13 cellular contexts compared by ENCODE assay signal in genomic region chr14:66140213-66140918, GRCh38.
DNase-seq lines count a peak whose midpoint lies in the region; ATAC-seq and TF ChIP-seq lines count a peak whose summit lies in the region.
"Had no signal": no experiment of that assay in that cellular context is flagged by ENCODE, and none has a peak within 500 bp of the region (broad histone marks: within the 10 kb centered on the region; RNA-seq: fewer than 3 reads in every experiment).

No MANE protein-coding gene starts in this region.

- H3K4me2 ChIP-seq in Loucy (ENCODE audit: low read depth, low read length, poor library complexity, severe bottlenecking): no peak overlapping the region

- H3K9me2 ChIP-seq in Loucy (replicated peaks; ENCODE audit: low read depth, low read length): no peaks in the 10 kb centered on the region

- H3K36me3 ChIP-seq in Loucy (ENCODE audit: insufficient read depth, low read length): no peaks in the 10 kb centered on the region
- no peaks in the 10 kb centered on the region for H3K36me3 ChIP-seq in naive thymus-derived CD4-positive, alpha-beta T cell (ENCODE audit: control insufficient read depth in 2 of 3, insufficient read depth in 3 of 3, low read length in 3 of 3)
- H3K36me3 ChIP-seq in left lung: no peaks in the 10 kb centered on the region
- H3K36me3 ChIP-seq in stomach: no peaks in the 10 kb centered on the region

- no peak overlapping the region for H3K4me3 ChIP-seq in Loucy (ENCODE audit: low read length, poor library complexity, severe bottlenecking)
- H3K4me3 ChIP-seq in naive thymus-derived CD4-positive, alpha-beta T cell (ENCODE audit: low read length): no peak overlapping the region
- no peak overlapping the region for H3K4me3 ChIP-seq in left lung
- no peak overlapping the region for H3K4me3 ChIP-seq in stomach
- H3K4me3 ChIP-seq: skin epidermis had no signal

- H3K27me3 Mint-ChIP-seq in naive thymus-derived CD4-positive, alpha-beta T cell: peaks cover 0 to 21% (median 15%) of the 10 kb centered on the region in 5 donors
- peaks cover 10% of the 10 kb centered on the region for H3K27me3 Mint-ChIP-seq in T-helper 2 cell treated with Interferon-gamma antibody and Interleukin-4, amounts not matched to agents 5 μg/mL and 100 μg/mL, for 36 hours (ENCODE audit: low read depth)

- no peaks in the 10 kb centered on the region for H3K79me2 ChIP-seq in Loucy (ENCODE audit: insufficient read depth, low read length)

- no peaks in the 10 kb centered on the region for H4K20me1 ChIP-seq in Loucy (ENCODE audit: insufficient read depth, low read length, poor library complexity, severe bottlenecking)

- H3K9ac ChIP-seq in Loucy (ENCODE audit: low read depth, low read length, poor library complexity, severe bottlenecking): no peak overlapping the region

- DNase-seq in naive thymus-derived CD4-positive, alpha-beta T cell: peak in 1 of 9 donors; percentile 5
- DNase-seq in left lung (no peak), stomach (no peak), NCI-H2227 (lab: John Stamatoyannopoulos, UW; ENCODE audit: unreplicated experiment) (no peak)
- DNase-seq in T-helper 2 cell treated with Interferon-gamma antibody and Interleukin-4, amounts not matched to agents 5 μg/mL and 100 μg/mL, for 36 hours (ENCODE audit: low spot score): no peak
- DNase-seq: DMS53, SW 1271 had no signal

- POLR2A ChIA-PET in naive thymus-derived CD4-positive, alpha-beta T cell (lab: Charles Lee): interaction anchor here (0.6 kb wide), 1 partner anchor 37 kb away, joined by 3 read pairs; no protein-coding TSS in a partner anchor

- TF ChIP-seq CTCF in Loucy (conservative IDR thresholded peaks at IDR 0.05; ENCODE audit: low read length) (no peak), left lung (IDR thresholded peaks at IDR 0.05) (no peak), stomach (IDR thresholded peaks at IDR 0.05) (no peak)

- H3K9me3 ChIP-seq in Loucy (ENCODE audit: insufficient read depth, low read depth, low read length): no peaks in the 10 kb centered on the region
- H3K9me3 ChIP-seq in naive thymus-derived CD4-positive, alpha-beta T cell (ENCODE audit: control insufficient read depth in 2 of 3, low read length in 3 of 3): no peaks in the 10 kb centered on the region
- no peaks in the 10 kb centered on the region for H3K9me3 ChIP-seq in left lung
- H3K9me3 ChIP-seq in stomach: no peaks in the 10 kb centered on the region

- H3K9me3 Mint-ChIP-seq in naive thymus-derived CD4-positive, alpha-beta T cell: peaks cover 0 to 6% (median 2%) of the 10 kb centered on the region in 11 donors
- H3K9me3 Mint-ChIP-seq in T-helper 2 cell treated with Interferon-gamma antibody and Interleukin-4, amounts not matched to agents 5 μg/mL and 100 μg/mL, for 36 hours: no peaks in the 10 kb centered on the region

- peak overlapping the region; percentile 50 for H2AFZ ChIP-seq in Loucy (ENCODE audit: low read length)

- H3K4me1 ChIP-seq in Loucy (ENCODE audit: insufficient read depth, low read length, poor library complexity, severe bottlenecking): peaks cover 10% of the 10 kb centered on the region
- peaks cover 0 to 12% of the 10 kb centered on the region in 2 donors for H3K4me1 ChIP-seq in naive thymus-derived CD4-positive, alpha-beta T cell (ENCODE audit: control insufficient read depth in 2 of 2, insufficient read depth in 2 of 2, low read length in 2 of 2)
- no peaks in the 10 kb centered on the region for H3K4me1 ChIP-seq in left lung
- H3K4me1 ChIP-seq in stomach: peaks cover 0 to 13% (median 0%) of the 10 kb centered on the region in 4 donors

- no peak overlapping the region for H3K27ac Mint-ChIP-seq in naive thymus-derived CD4-positive, alpha-beta T cell
- H3K27ac Mint-ChIP-seq in T-helper 2 cell treated with Interferon-gamma antibody and Interleukin-4, amounts not matched to agents 5 μg/mL and 100 μg/mL, for 36 hours: no peak overlapping the region
- H3K27ac Mint-ChIP-seq: naive thymus-derived CD8-positive, alpha-beta T cell had no signal

- no peak overlapping the region for H3K27ac ChIP-seq in naive thymus-derived CD4-positive, alpha-beta T cell (ENCODE audit: low read depth, low read length)
- no peak overlapping the region for H3K27ac ChIP-seq in left lung
- H3K27ac ChIP-seq in stomach: no peak overlapping the region
- H3K27ac ChIP-seq: epithelial cell of prostate, skin epidermis had no signal

- H3K36me3 Mint-ChIP-seq in naive thymus-derived CD4-positive, alpha-beta T cell: peaks cover 0 to 5% (median 0%) of the 10 kb centered on the region in 5 donors
- no peaks in the 10 kb centered on the region for H3K36me3 Mint-ChIP-seq in T-helper 2 cell treated with Interferon-gamma antibody and Interleukin-4, amounts not matched to agents 5 μg/mL and 100 μg/mL, for 36 hours (ENCODE audit: low read depth)

- no peaks in the 10 kb centered on the region for H3F3A ChIP-seq in Loucy (ENCODE audit: low read depth)

- ATAC-seq in GM19035 (IDR thresholded peaks at IDR 0.05; ENCODE audit: unreplicated experiment) (peak; percentile 85), HG02763 (IDR thresholded peaks at IDR 0.05; ENCODE audit: unreplicated experiment) (peak; percentile 77), left lung (no peak)
- peak; percentile 22 for ATAC-seq in naive thymus-derived CD4-positive, alpha-beta T cell
- ATAC-seq: naive thymus-derived CD8-positive, alpha-beta T cell had no signal

- CTCF ChIA-PET in naive thymus-derived CD4-positive, alpha-beta T cell (lab: Charles Lee): interaction anchor here (0.6 kb wide), 1 partner anchor 980 kb away, joined by 4 read pairs; no protein-coding TSS in a partner anchor

- TF ChIP-seq EP300 in stomach (IDR thresholded peaks at IDR 0.05): no peak

- no peak overlapping the region for H3K4me3 Mint-ChIP-seq in naive thymus-derived CD4-positive, alpha-beta T cell
- no peak overlapping the region for H3K4me3 Mint-ChIP-seq in T-helper 2 cell treated with Interferon-gamma antibody and Interleukin-4, amounts not matched to agents 5 μg/mL and 100 μg/mL, for 36 hours
- H3K4me3 Mint-ChIP-seq: naive thymus-derived CD8-positive, alpha-beta T cell had no signal

- H3K4me1 Mint-ChIP-seq in naive thymus-derived CD4-positive, alpha-beta T cell: no peaks in the 10 kb centered on the region
- no peaks in the 10 kb centered on the region for H3K4me1 Mint-ChIP-seq in T-helper 2 cell treated with Interferon-gamma antibody and Interleukin-4, amounts not matched to agents 5 μg/mL and 100 μg/mL, for 36 hours (ENCODE audit: low read depth)

- WGBS in stomach, 5 donors: 70 to 78% (median 77%) methylated on average over 6 of the region's 6 CpGs

- TF ChIP-seq POLR2A in stomach (IDR thresholded peaks at IDR 0.05): no peak

- no peaks in the 10 kb centered on the region for H3K27me3 ChIP-seq in Loucy (ENCODE audit: insufficient read depth, low read length, poor library complexity, severe bottlenecking)
- H3K27me3 ChIP-seq in naive thymus-derived CD4-positive, alpha-beta T cell (ENCODE audit: control insufficient read depth in 2 of 2, insufficient read depth in 2 of 2, low read length in 2 of 2): no peaks in the 10 kb centered on the region
- no peaks in the 10 kb centered on the region for H3K27me3 ChIP-seq in left lung
- no peaks in the 10 kb centered on the region for H3K27me3 ChIP-seq in stomach

- intact Hi-C loops in naive thymus-derived CD4-positive, alpha-beta T cell (cut with micrococcal nuclease): no loop called here
- intact Hi-C loops in left lung (cut with DNase I) (no loop called here), stomach (cut with DNase I; ENCODE audit: low total_unique reads) (no loop called here)
